Comparison of ENCODE assay signal across 17 cellular contexts in the genomic region with DNA sequence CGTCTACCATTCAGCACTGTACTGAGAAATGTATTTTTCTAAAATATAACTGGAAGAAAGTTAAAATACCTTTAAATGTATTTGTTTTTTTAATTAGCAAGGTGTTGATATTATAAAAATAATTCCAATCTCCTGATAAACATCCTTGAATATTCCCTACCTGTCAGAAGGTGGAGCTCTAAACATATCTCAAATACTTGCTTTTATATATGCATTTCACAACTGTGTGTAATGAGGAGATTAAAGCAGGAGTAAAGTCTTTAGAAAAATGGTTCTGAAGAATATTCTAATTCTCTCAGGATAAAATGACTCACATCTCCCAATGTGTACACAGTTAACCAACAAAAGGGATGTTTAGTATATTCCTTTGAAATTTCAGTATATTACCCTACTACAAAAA.
DNase-seq lines count a peak whose midpoint lies in the region; FAIRE-seq and TF ChIP-seq lines count a peak whose summit lies in the region.
"Had no signal": no experiment of that assay in that cellular context is flagged by ENCODE, and none has a peak within 500 bp of the region (broad histone marks: within the 10 kb centered on the region; RNA-seq: fewer than 3 reads in every experiment).

No MANE protein-coding gene starts in this region.

- no peaks in the 10 kb centered on the region for H3F3A ChIP-seq in Loucy (ENCODE audit: low read depth)

- no peak overlapping the region for H3K9ac ChIP-seq in Loucy (ENCODE audit: low read depth, low read length, poor library complexity, severe bottlenecking)
- H3K9ac ChIP-seq in kidney (ENCODE audit: low read length in 2 of 2), result no peak overlapping the region

- intact Hi-C loops in kidney (cut with DNase I), result no loop called here

- H3K4me1 ChIP-seq in Loucy (ENCODE audit: insufficient read depth, low read length, poor library complexity, severe bottlenecking) (no peaks in the 10 kb centered on the region), kidney (ENCODE audit: control insufficient read depth in 1 of 2, insufficient read depth in 1 of 2, low read depth in 1 of 2, low read length in 2 of 2) (no peaks in the 10 kb centered on the region)
- H3K4me1 ChIP-seq: pancreas had no signal

- H3K4me3 ChIP-seq in Loucy (ENCODE audit: low read length, poor library complexity, severe bottlenecking) (no peak overlapping the region), kidney (ENCODE audit: low read length in 2 of 2) (no peak overlapping the region)
- H3K4me3 ChIP-seq: pancreas had no signal

- H3K9me2 ChIP-seq in Loucy (replicated peaks; ENCODE audit: low read depth, low read length), result no peaks in the 10 kb centered on the region

- in situ Hi-C loops in SK-MEL-5 (cut with HindIII; ENCODE audit: low pct_unique_long_range_greater_than_20kb, low sequenced_read_pairs), result no loop called here

- no peaks in the 10 kb centered on the region for H4K20me1 ChIP-seq in Loucy (ENCODE audit: insufficient read depth, low read length, poor library complexity, severe bottlenecking)

- no peak overlapping the region for H3K4me2 ChIP-seq in Loucy (ENCODE audit: low read depth, low read length, poor library complexity, severe bottlenecking)

- TF ChIP-seq CTCF in Loucy (conservative IDR thresholded peaks at IDR 0.05; ENCODE audit: low read length), result peak; percentile 48
- peak; percentile 15 for TF ChIP-seq CTCF in kidney (IDR thresholded peaks at IDR 0.05; ENCODE audit: borderline replicate concordance, extremely low read depth, insufficient read depth)

- DNase-seq in DMS79 treated with DMSO at 0.1 percent for 48 hours (lab: John Stamatoyannopoulos, UW), result peak; percentile 3
- no peak for DNase-seq in DMS79 (lab: John Stamatoyannopoulos, UW)
- DNase-seq in SK-MEL-5 (ENCODE audit: low read depth, low spot score), result peak; percentile 2
- no peak for DNase-seq in kidney
- no peak for DNase-seq in hepatic stellate cell (ENCODE audit: low spot score)
- no peak for DNase-seq in stimulated activated CD4-positive, alpha-beta T cell treated with anti-CD3 and anti-CD28 coated beads, Interleukin-2, amount 100 ng/mL, for 24 hours
- no peak for DNase-seq in T-helper 2 cell
- DNase-seq: activated CD4-positive, alpha-beta T cell treated with anti-CD3 and anti-CD28 coated beads, Interleukin-2, amount 10 ng/mL, durations not matched to agents 24 days and 14 days; activated T-cell treated with anti-CD3 and anti-CD28 coated beads, Interleukin-2, amount 50 U/mL, for 24 hours; brain microvascular endothelial cell; CD4-positive, alpha-beta T cell; KG1; NCI-H1694; pancreas; T-helper 9 cell; trophoblast cell had no signal

- H3K9me3 ChIP-seq in Loucy (ENCODE audit: insufficient read depth, low read depth, low read length), result no peaks in the 10 kb centered on the region
- no peaks in the 10 kb centered on the region for H3K9me3 ChIP-seq in kidney (ENCODE audit: control insufficient read depth in 1 of 2, low read length in 2 of 2)
- H3K9me3 ChIP-seq: pancreas had no signal

- H3K79me2 ChIP-seq in Loucy (ENCODE audit: insufficient read depth, low read length), result no peaks in the 10 kb centered on the region

- H3K27me3 ChIP-seq in Loucy (ENCODE audit: insufficient read depth, low read length, poor library complexity, severe bottlenecking), result no peaks in the 10 kb centered on the region
- H3K27me3 ChIP-seq: brain microvascular endothelial cell, pancreas had no signal

- H2AFZ ChIP-seq in Loucy (ENCODE audit: low read length), result no peak overlapping the region

- peaks cover 20% of the 10 kb centered on the region; the same call in 1 of the 2 replicates for H3K36me3 ChIP-seq in Loucy (ENCODE audit: insufficient read depth, low read length)
- no peaks in the 10 kb centered on the region for H3K36me3 ChIP-seq in kidney (ENCODE audit: control insufficient read depth in 1 of 2, insufficient read depth in 2 of 2, low read length in 2 of 2)
- H3K36me3 ChIP-seq: brain microvascular endothelial cell, pancreas had no signal

- peak; percentile 61 for FAIRE-seq in kidney (lab: Jason Lieb, UNC)

- no peak overlapping the region for H3K27ac ChIP-seq in kidney (ENCODE audit: low read depth in 2 of 2, low read length in 2 of 2)
- H3K27ac ChIP-seq: brain microvascular endothelial cell, pancreas had no signal

Comparison
In these comparisons a context has a peak if more than half of its experiments do, and no peak if none do; other contexts are left out.
1. DNase-seq: peak in DMS79 treated with DMSO at 0.1 percent for 48 hours (single experiment) and SK-MEL-5 (single experiment); none in DMS79 (single experiment), kidney (single experiment), hepatic stellate cell (single experiment), stimulated activated CD4-positive, alpha-beta T cell treated with anti-CD3 and anti-CD28 coated beads, Interleukin-2, amount 100 ng/mL, for 24 hours (0 of 2) and T-helper 2 cell (0 of 5).